ENCODE assay signal across 8 cellular contexts in the genomic region with DNA sequence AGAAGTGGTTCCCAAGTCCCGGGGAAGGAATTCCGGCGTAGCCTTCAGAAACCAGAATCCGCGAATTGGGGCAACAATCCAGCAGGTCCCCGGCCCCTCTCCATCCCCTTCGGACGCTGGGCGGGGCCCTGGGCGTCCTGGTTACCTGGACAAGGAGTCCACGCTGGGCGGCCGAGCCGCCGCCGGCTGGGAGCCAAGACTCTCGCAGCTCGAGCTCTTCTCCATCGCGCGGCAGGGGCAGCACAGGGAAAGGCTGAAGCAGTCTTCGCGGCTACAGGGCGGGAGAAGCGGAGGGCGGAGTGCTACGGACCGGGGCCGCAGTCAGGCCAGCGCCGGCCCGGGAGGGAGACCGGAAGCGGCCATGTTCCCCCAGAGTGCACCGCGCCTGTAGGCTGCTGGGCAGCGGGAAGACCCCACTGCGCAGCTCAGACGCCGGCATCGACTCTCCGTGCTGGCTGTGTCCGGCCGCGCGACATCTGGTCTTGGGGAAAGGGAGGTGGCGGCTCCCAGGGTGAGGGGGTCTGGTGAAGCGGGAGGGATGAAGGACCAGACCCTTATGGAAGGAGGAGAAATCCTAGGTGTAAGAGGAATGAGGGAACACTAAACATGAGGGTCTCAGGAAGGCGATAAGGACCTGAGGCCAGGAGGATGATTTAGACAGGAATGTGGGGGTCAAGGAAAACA. TPM values are rescaled to one million over a fixed set of nuclear protein-coding genes. Genes with fewer than 3 reads are reported as not detected.
DNase-seq lines count a peak whose midpoint lies in the region; ATAC-seq and TF ChIP-seq lines count a peak whose summit lies in the region.

A gene (minus strand): TSS at position 378 of the 684 bp plus-strand sequence. CDS start 153 bp downstream, at position 225.

- no peaks in the 10 kb centered on the region for H3K27me3 ChIP-seq in left lung

- no peaks in the 10 kb centered on the region for H3K9me3 ChIP-seq in left lung

- peaks cover 27% of the 10 kb centered on the region for H3K4me1 Mint-ChIP-seq in activated CD4-positive, alpha-beta T cell treated with anti-CD3 and anti-CD28 coated beads, Interleukin-2, amount 10 ng/mL, durations not matched to agents 7 days and 5 days
- H3K4me1 Mint-ChIP-seq in dendritic cell treated with granulocyte-macrophage colony-stimulating factor and Interleukin-4, amounts not matched to agents 40 ng/mL and 50 ng/mL, for 4 days (ENCODE audit: low read depth), result peaks cover 22% of the 10 kb centered on the region

- peak within 1 kb of the TSS; percentile 92 to 95 for H3K27ac ChIP-seq in left lung

- H3K4me1 ChIP-seq in left lung, result peaks cover 4 to 20% of the 10 kb centered on the region in 2 donors

- H3K36me3 Mint-ChIP-seq in activated CD4-positive, alpha-beta T cell treated with anti-CD3 and anti-CD28 coated beads, Interleukin-2, amount 10 ng/mL, durations not matched to agents 7 days and 5 days (ENCODE audit: low read depth), result peaks cover 3% of the 10 kb centered on the region
- peaks cover 15% of the 10 kb centered on the region for H3K36me3 Mint-ChIP-seq in dendritic cell treated with granulocyte-macrophage colony-stimulating factor and Interleukin-4, amounts not matched to agents 40 ng/mL and 50 ng/mL, for 4 days (ENCODE audit: low read depth)

- no peaks in the 10 kb centered on the region for H3K36me3 ChIP-seq in left lung

- peaks cover 11% of the 10 kb centered on the region for H3K27me3 Mint-ChIP-seq in activated CD4-positive, alpha-beta T cell treated with anti-CD3 and anti-CD28 coated beads, Interleukin-2, amount 10 ng/mL, durations not matched to agents 7 days and 5 days
- H3K27me3 Mint-ChIP-seq in dendritic cell treated with granulocyte-macrophage colony-stimulating factor and Interleukin-4, amounts not matched to agents 40 ng/mL and 50 ng/mL, for 4 days, result peaks cover 10% of the 10 kb centered on the region

- POLR2A ChIA-PET in activated CD4-positive, alpha-beta T cell treated with anti-CD3 and anti-CD28 coated beads, Interleukin-2, amount 10 ng/mL, durations not matched to agents 7 days and 5 days (lab: Charles Lee), result no interaction called here

- CTCF ChIA-PET in activated CD4-positive, alpha-beta T cell treated with anti-CD3 and anti-CD28 coated beads, Interleukin-2, amount 10 ng/mL, durations not matched to agents 7 days and 5 days (lab: Charles Lee), result no interaction called here

- no peak for TF ChIP-seq CTCF in left lung (IDR thresholded peaks at IDR 0.05)

- DNase-seq in AG08396 (ENCODE audit: low spot score) (peak; percentile 86), NCI-H446 (lab: John Stamatoyannopoulos, UW) (peak; percentile 35 to 75), left lung (peak; percentile 84 to 93)
- peak; percentile 40 for DNase-seq in activated CD4-positive, alpha-beta T cell treated with anti-CD3 and anti-CD28 coated beads, Interleukin-2, amount 10 ng/mL, durations not matched to agents 7 days and 5 days
- peak; percentile 37 to 45 for DNase-seq in stimulated activated CD4-positive, alpha-beta T cell treated with anti-CD3 and anti-CD28 coated beads, Interleukin-2, amount 100 ng/mL, for 48 hours

- H3K9me3 Mint-ChIP-seq in activated CD4-positive, alpha-beta T cell treated with anti-CD3 and anti-CD28 coated beads, Interleukin-2, amount 10 ng/mL, durations not matched to agents 7 days and 5 days, result no peaks in the 10 kb centered on the region
- H3K9me3 Mint-ChIP-seq in dendritic cell treated with granulocyte-macrophage colony-stimulating factor and Interleukin-4, amounts not matched to agents 40 ng/mL and 50 ng/mL, for 4 days, result no peaks in the 10 kb centered on the region

- ATAC-seq in GM18861 (IDR thresholded peaks at IDR 0.05; ENCODE audit: unreplicated experiment), result peak; percentile 98
- ATAC-seq in HG03066 (IDR thresholded peaks at IDR 0.05; ENCODE audit: low read depth, unreplicated experiment), result peak; percentile 98
- ATAC-seq in left lung, result peak; percentile 98

- intact Hi-C loops in dendritic cell treated with granulocyte-macrophage colony-stimulating factor and Interleukin-4, amounts not matched to agents 40 ng/mL and 50 ng/mL, for 4 days (cut with micrococcal nuclease), result no loop called here
- intact Hi-C loops in left lung (cut with DNase I), result no loop called here

- H3K4me3 ChIP-seq in left lung, result peak within 1 kb of the TSS; percentile 71 to 89

- peak within 1 kb of the TSS; percentile 88 for H3K4me3 Mint-ChIP-seq in activated CD4-positive, alpha-beta T cell treated with anti-CD3 and anti-CD28 coated beads, Interleukin-2, amount 10 ng/mL, durations not matched to agents 7 days and 5 days
- peak within 1 kb of the TSS; percentile 99 for H3K4me3 Mint-ChIP-seq in dendritic cell treated with granulocyte-macrophage colony-stimulating factor and Interleukin-4, amounts not matched to agents 40 ng/mL and 50 ng/mL, for 4 days

- peak within 1 kb of the TSS; percentile 88 for H3K27ac Mint-ChIP-seq in activated CD4-positive, alpha-beta T cell treated with anti-CD3 and anti-CD28 coated beads, Interleukin-2, amount 10 ng/mL, durations not matched to agents 7 days and 5 days
- H3K27ac Mint-ChIP-seq in dendritic cell treated with granulocyte-macrophage colony-stimulating factor and Interleukin-4, amounts not matched to agents 40 ng/mL and 50 ng/mL, for 4 days, result peak within 1 kb of the TSS; percentile 97

RNA-seq across cellular contexts. Expression of the gene that starts here (rescaled TPM):
- 10 to 100 TPM; 13.5 to 15.2 TPM for total RNA-seq in activated CD4-positive, alpha-beta T cell treated with anti-CD3 and anti-CD28 coated beads, Interleukin-2, amount 10 ng/mL, durations not matched to agents 7 days and 5 days
- total RNA-seq in left lung, result 10 to 100 TPM; 33.3 to 35.7 TPM

Comparison
In these comparisons a context has a peak if more than half of its experiments do, and no peak if none do; other contexts are left out.
1. Peak in every context shown above with its lines: DNase-seq, ATAC-seq, H3K4me3 ChIP-seq and H3K27ac ChIP-seq.